Comparison of ENCODE assay signal across 8 cellular contexts in the genomic region with DNA sequence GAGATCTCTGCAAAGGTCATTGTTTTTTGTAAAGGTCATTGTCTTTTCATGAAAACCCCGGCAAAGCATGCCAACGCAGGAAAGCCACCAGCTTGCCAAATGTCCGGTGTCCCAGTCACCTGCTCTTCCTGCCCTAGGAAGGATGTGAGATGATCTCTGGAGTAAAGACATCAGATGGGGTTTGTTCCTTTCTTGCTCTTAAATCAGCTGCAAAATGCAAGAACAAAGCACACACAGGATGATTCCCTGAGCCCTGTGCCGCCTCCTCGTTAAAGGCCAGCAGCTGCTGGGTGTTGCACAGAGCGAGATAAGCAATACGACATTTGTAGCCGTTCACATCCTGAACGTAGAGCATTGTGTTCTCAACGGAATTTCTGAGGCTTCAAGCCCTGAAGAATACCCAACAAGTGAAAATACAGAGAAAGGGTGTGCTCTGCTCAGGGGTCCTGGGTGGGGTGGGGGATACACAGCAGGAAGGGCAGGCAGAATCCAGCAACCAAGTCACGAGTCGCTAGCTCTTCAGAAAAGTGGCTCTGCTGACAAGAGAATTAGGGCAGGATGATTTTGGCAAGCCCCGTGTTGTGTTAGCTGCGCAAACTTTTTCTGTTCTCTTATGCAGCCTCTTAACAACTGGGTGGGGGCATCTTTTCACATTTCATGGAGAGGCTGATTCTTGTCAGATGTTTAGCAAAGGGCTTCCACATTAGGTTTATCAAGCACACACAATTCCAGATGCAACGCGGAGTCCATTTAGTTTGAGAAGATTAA.
DNase-seq lines count a peak whose midpoint lies in the region; ATAC-seq, FAIRE-seq and TF ChIP-seq lines count a peak whose summit lies in the region.

No MANE protein-coding gene starts in this region.

- BruUV-seq in HepG2 (replicated peaks; lab: Mats Ljungman, UMichigan) (no TSS peak), OCI-LY7 (replicated peaks; lab: Mats Ljungman, UMichigan) (no TSS peak)

- CTCF ChIA-PET in activated CD4-positive, alpha-beta T cell treated with anti-CD3 and anti-CD28 coated beads for 36 hours (lab: Charles Lee): interaction anchor here (0.8 kb wide), 1 partner anchor 20 kb away, joined by 3 read pairs; no protein-coding TSS in a partner anchor
- CTCF ChIA-PET in HepG2 (lab: Yijun Ruan, JAX; ENCODE audit: low intra/inter-chr PET ratio, low total read pairs): no interaction called here
- CTCF ChIA-PET in OCI-LY7 (lab: Charles Lee; ENCODE audit: unreplicated experiment): no interaction called here

- no peak for FAIRE-seq in astrocyte (lab: Jason Lieb, UNC)
- FAIRE-seq in HepG2 (lab: Jason Lieb, UNC): no peak

- TF ChIP-seq RAD21 in HepG2 (CRISPR knock-in tag; IDR thresholded peaks at IDR 0.05): no peak

- H3K36me3 ChIP-seq in astrocyte (ENCODE audit: insufficient read depth, low read length): no peaks in the 10 kb centered on the region
- no peaks in the 10 kb centered on the region for H3K36me3 ChIP-seq in HepG2 (replicated peaks in 1 of 2; ENCODE audit: control insufficient read depth in 1 of 2, insufficient read depth in 2 of 2, low read length in 2 of 2)
- H3K36me3 ChIP-seq in testis (ENCODE audit: low read depth, missing control alignments): no peaks in the 10 kb centered on the region
- H3K36me3 ChIP-seq in OCI-LY7 (ENCODE audit: insufficient read depth, low read length): no peaks in the 10 kb centered on the region

- H3K27ac ChIP-seq in astrocyte (ENCODE audit: low read depth, low read length) (no peak overlapping the region), HepG2 (ENCODE audit: extremely low read length, insufficient read depth, low read length) (no peak overlapping the region), testis (peak overlapping the region; percentile 66 to 80), OCI-LY7 (ENCODE audit: low read depth, low read length, poor library complexity, severe bottlenecking) (no peak overlapping the region)

- H3K4me2 ChIP-seq in astrocyte (ENCODE audit: low read length) (peak overlapping the region; percentile 16), HepG2 (ENCODE audit: low read depth, low read length) (no peak overlapping the region; the same call in 1 of the 2 replicates), OCI-LY7 (ENCODE audit: low read length) (no peak overlapping the region)

- H3K9me3 Mint-ChIP-seq in activated CD4-positive, alpha-beta T cell treated with anti-CD3 and anti-CD28 coated beads for 36 hours (ENCODE audit: low read depth): no peaks in the 10 kb centered on the region
- H3K9me3 Mint-ChIP-seq in astrocyte (ENCODE audit: unreplicated experiment): peaks cover 5% of the 10 kb centered on the region

- 42% methylated on average over 14 of the region's 16 CpGs for WGBS in HepG2 (ENCODE audit: low lambda C conversion rate)
- WGBS in testis, 2 donors: 17 to 18% methylated on average over 16 of the region's 16 CpGs

- TF ChIP-seq POLR2A in HepG2 (IDR thresholded peaks at IDR 0.05; ENCODE audit: insufficient read depth in 1 of 2, low read depth in 2 of 2, low read length in 2 of 2) (no peak), testis (IDR thresholded peaks at IDR 0.05) (no peak)

- POLR2A ChIA-PET in activated CD4-positive, alpha-beta T cell treated with anti-CD3 and anti-CD28 coated beads for 36 hours (lab: Charles Lee): interaction anchor here (0.7 kb wide), 1 partner anchor 843 kb away, joined by 3 read pairs; no protein-coding TSS in a partner anchor
- POLR2A ChIA-PET in HepG2 (lab: Yijun Ruan, JAX) (no interaction called here), OCI-LY7 (lab: Charles Lee) (interaction anchor here (0.7 to 1.6 kb wide), 5 partner anchors 9 to 1312 kb away, joined by 3 to 4 read pairs (median 3); no protein-coding TSS in a partner anchor)

- H3K9me3 ChIP-seq in astrocyte (ENCODE audit: insufficient read depth, low read depth, low read length) (no peaks in the 10 kb centered on the region), HepG2 (ENCODE audit: low read length) (no peaks in the 10 kb centered on the region), testis (no peaks in the 10 kb centered on the region), OCI-LY7 (ENCODE audit: low read length) (no peaks in the 10 kb centered on the region)

- H3K36me3 Mint-ChIP-seq in activated CD4-positive, alpha-beta T cell treated with anti-CD3 and anti-CD28 coated beads for 36 hours (ENCODE audit: low read depth): no peaks in the 10 kb centered on the region
- H3K36me3 Mint-ChIP-seq in astrocyte (ENCODE audit: low read depth, unreplicated experiment): no peaks in the 10 kb centered on the region

- H3K9ac ChIP-seq in astrocyte (ENCODE audit: low read length) (no peak overlapping the region), HepG2 (ENCODE audit: insufficient read depth, low read depth, low read length) (no peak overlapping the region)

- H3K79me2 ChIP-seq in astrocyte (ENCODE audit: insufficient read depth, low read length) (no peaks in the 10 kb centered on the region), HepG2 (ENCODE audit: insufficient read depth, low read length) (no peaks in the 10 kb centered on the region), OCI-LY7 (ENCODE audit: insufficient read depth, low read depth, low read length) (no peaks in the 10 kb centered on the region)

- peaks cover 41% of the 10 kb centered on the region for H3K4me1 Mint-ChIP-seq in activated CD4-positive, alpha-beta T cell treated with anti-CD3 and anti-CD28 coated beads for 36 hours
- H3K4me1 Mint-ChIP-seq in astrocyte (ENCODE audit: low read depth, unreplicated experiment): no peaks in the 10 kb centered on the region

- peak overlapping the region; percentile 36 for H3K4me3 Mint-ChIP-seq in activated CD4-positive, alpha-beta T cell treated with anti-CD3 and anti-CD28 coated beads for 36 hours
- no peak overlapping the region for H3K4me3 Mint-ChIP-seq in astrocyte (ENCODE audit: unreplicated experiment)

- H2AFZ ChIP-seq in astrocyte (ENCODE audit: low read depth, low read length) (no peak overlapping the region), HepG2 (ENCODE audit: low read length) (no peak overlapping the region), OCI-LY7 (ENCODE audit: low read length) (no peak overlapping the region)

- peaks cover 15% of the 10 kb centered on the region for H3K27me3 ChIP-seq in astrocyte (ENCODE audit: insufficient read depth, low read length)
- peaks cover 4 to 23% of the 10 kb centered on the region in 2 experiments for H3K27me3 ChIP-seq in HepG2 (ENCODE audit: control insufficient read depth in 1 of 2, insufficient read depth in 2 of 2, low read length in 2 of 2)
- no peaks in the 10 kb centered on the region for H3K27me3 ChIP-seq in testis

- peak; percentile 40 for DNase-seq in activated CD4-positive, alpha-beta T cell treated with anti-CD3 and anti-CD28 coated beads for 36 hours
- no peak for DNase-seq in activated CD4-positive, alpha-beta T cell treated with anti-CD3 and anti-CD28 coated beads, Interleukin-2, amount 50 U/mL, for 1 hour
- no peak for DNase-seq in astrocyte (ENCODE audit: low read depth)
- DNase-seq in HepG2 (ENCODE audit: low spot score): no peak
- DNase-seq in testis: peak; percentile 83
- DNase-seq in stimulated activated CD4-positive, alpha-beta T cell treated with anti-CD3 and anti-CD28 coated beads, Interleukin-2, amount 100 ng/mL, for 48 hours: no peak
- DNase-seq in OCI-LY7 (ENCODE audit: low spot score): no peak

- H3K27ac Mint-ChIP-seq in activated CD4-positive, alpha-beta T cell treated with anti-CD3 and anti-CD28 coated beads for 36 hours: peak overlapping the region; percentile 65
- no peak overlapping the region for H3K27ac Mint-ChIP-seq in astrocyte (ENCODE audit: unreplicated experiment)

- intact Hi-C loops in activated CD4-positive, alpha-beta T cell treated with anti-CD3 and anti-CD28 coated beads for 36 hours (cut with DNase I, micrococcal nuclease): no loop called here
- intact Hi-C loops in HepG2 (cut with micrococcal nuclease; ENCODE audit: unreplicated experiment): no loop called here
- intact Hi-C loops in testis (cut with DNase I; ENCODE audit: low total_unique reads): no loop called here
- intact Hi-C loops in OCI-LY7 (cut with micrococcal nuclease; ENCODE audit: unreplicated experiment): loop anchor here (5.0 kb wide), 1 partner anchor 231 kb away; a partner anchor contains a TSS

- no peak for TF ChIP-seq CTCF in astrocyte (IDR thresholded peaks at IDR 0.05; ENCODE audit: insufficient read depth, low read depth, low read length)
- TF ChIP-seq CTCF in HepG2 (CRISPR knock-in tag; IDR thresholded peaks at IDR 0.05): no peak
- no peak for TF ChIP-seq CTCF in testis (IDR thresholded peaks at IDR 0.05)
- TF ChIP-seq CTCF in OCI-LY7 (conservative IDR thresholded peaks at IDR 0.05; ENCODE audit: low read length): no peak

- H3K27me3 Mint-ChIP-seq in activated CD4-positive, alpha-beta T cell treated with anti-CD3 and anti-CD28 coated beads for 36 hours: no peaks in the 10 kb centered on the region
- H3K27me3 Mint-ChIP-seq in astrocyte (ENCODE audit: low read depth, unreplicated experiment): peaks cover 46% of the 10 kb centered on the region

- peak; percentile 46 for ATAC-seq in activated CD4-positive, alpha-beta T cell treated with anti-CD3 and anti-CD28 coated beads for 36 hours
- ATAC-seq in HepG2 (no peak; the same call in 2 of the 3 replicates), GM18868 (IDR thresholded peaks at IDR 0.05; ENCODE audit: unreplicated experiment) (no peak)

- no peak for TF ChIP-seq EP300 in HepG2 (IDR thresholded peaks at IDR 0.05; ENCODE audit: low read depth in 2 of 2, low read length in 2 of 2)
- no peak for TF ChIP-seq EP300 in HepG2 (CRISPR knock-in tag; IDR thresholded peaks at IDR 0.05; ENCODE audit: borderline replicate concordance)

- in situ Hi-C loops in HepG2 (cut with HindIII; ENCODE audit: extremely low pct_ligation_motif_present, low pct_unique_long_range_greater_than_20kb): no loop called here

- no peak overlapping the region for H3K4me3 ChIP-seq in astrocyte (ENCODE audit: insufficient read depth, low read depth, low read length)
- no peak overlapping the region for H3K4me3 ChIP-seq in HepG2 (replicated peaks in 1 of 3; ENCODE audit: insufficient read depth in 1 of 3, low read depth in 2 of 3, low read length in 3 of 3)
- no peak overlapping the region for H3K4me3 ChIP-seq in testis
- no peak overlapping the region for H3K4me3 ChIP-seq in OCI-LY7 (ENCODE audit: low read depth, low read length, poor library complexity, severe bottlenecking)

- no peaks in the 10 kb centered on the region; the same call in 1 of the 2 replicates for H3K9me2 ChIP-seq in OCI-LY7 (ENCODE audit: insufficient read depth, low read length)

- H4K20me1 ChIP-seq in astrocyte (ENCODE audit: insufficient read depth, low read length) (no peaks in the 10 kb centered on the region), HepG2 (ENCODE audit: insufficient read depth, low read length) (no peaks in the 10 kb centered on the region), OCI-LY7 (ENCODE audit: insufficient read depth, low read length) (no peaks in the 10 kb centered on the region)

- H3K4me1 ChIP-seq in astrocyte (ENCODE audit: insufficient read depth, low read length) (no peaks in the 10 kb centered on the region), HepG2 (ENCODE audit: insufficient read depth, low read length) (peaks cover 10% of the 10 kb centered on the region; the same call in 1 of the 2 replicates), testis (peaks cover 20% of the 10 kb centered on the region), OCI-LY7 (ENCODE audit: insufficient read depth, low read length, poor library complexity, severe bottlenecking) (peaks cover 36% of the 10 kb centered on the region)

TF ChIP-seq in HepG2, 621 proteins besides CTCF, POLR2A, EP300 and RAD21 (continues in another document):
- no peak for TF ChIP-seq RCOR2 (CRISPR knock-in tag; IDR thresholded peaks at IDR 0.05)

Comparison
In these comparisons a context has a peak if more than half of its experiments do, and no peak if none do; other contexts are left out.
1. DNase-seq: peak in activated CD4-positive, alpha-beta T cell treated with anti-CD3 and anti-CD28 coated beads for 36 hours (single experiment) and testis (single experiment); none in activated CD4-positive, alpha-beta T cell treated with anti-CD3 and anti-CD28 coated beads, Interleukin-2, amount 50 U/mL, for 1 hour (single experiment), astrocyte (single experiment), HepG2 (single experiment), stimulated activated CD4-positive, alpha-beta T cell treated with anti-CD3 and anti-CD28 coated beads, Interleukin-2, amount 100 ng/mL, for 48 hours (0 of 2) and OCI-LY7 (single experiment).
2. H3K27ac ChIP-seq: peak in testis (2 of 2); none in astrocyte (single experiment), HepG2 (single experiment) and OCI-LY7 (single experiment).